In genomic region chr17:55273579-55274370, GRCh38 we compare ENCODE assay signal across 13 cellular contexts. TPM values are rescaled to one million over a fixed set of nuclear protein-coding genes. Genes with fewer than 3 reads are reported as not detected.
DNase-seq lines count a peak whose midpoint lies in the region; ATAC-seq and TF ChIP-seq lines count a peak whose summit lies in the region.
"Had no signal": no experiment of that assay in that cellular context is flagged by ENCODE, and none has a peak within 500 bp of the region (broad histone marks: within the 10 kb centered on the region; RNA-seq: fewer than 3 reads in every experiment).

No MANE protein-coding gene starts in this region.

- no peaks in the 10 kb centered on the region for H3K9me3 Mint-ChIP-seq in activated T-helper 17 cell treated with anti-CD3 and anti-CD28 coated beads, Interleukin-2, amount 50 U/mL, for 72 hours
- H3K9me3 Mint-ChIP-seq in CD14-positive monocyte, result peaks cover 3 to 13% (median 11%) of the 10 kb centered on the region in 7 donors
- H3K9me3 Mint-ChIP-seq: activated CD4-positive, alpha-beta T cell treated with anti-CD3 and anti-CD28 coated beads, Interleukin-2, amount 10 ng/mL, durations not matched to agents 7 days and 5 days; dendritic cell treated with granulocyte-macrophage colony-stimulating factor and Interleukin-4, amounts not matched to agents 40 ng/mL and 50 ng/mL, for 4 days; natural killer cell treated with Interleukin-12 subunit alpha and Interleukin-12 subunit beta and Interleukin-15 and Interleukin-18, amount 100 ng/mL, for 72 hours had no signal

- peak overlapping the region; percentile 16 for H3K27ac Mint-ChIP-seq in activated T-helper 17 cell treated with anti-CD3 and anti-CD28 coated beads, Interleukin-2, amount 50 U/mL, for 72 hours
- H3K27ac Mint-ChIP-seq in CD14-positive monocyte, result no peak overlapping the region
- H3K27ac Mint-ChIP-seq: activated CD4-positive, alpha-beta T cell treated with anti-CD3 and anti-CD28 coated beads, Interleukin-2, amount 10 ng/mL, durations not matched to agents 7 days and 5 days; dendritic cell treated with granulocyte-macrophage colony-stimulating factor and Interleukin-4, amounts not matched to agents 40 ng/mL and 50 ng/mL, for 4 days; natural killer cell treated with Interleukin-12 subunit alpha and Interleukin-12 subunit beta and Interleukin-15 and Interleukin-18, amount 100 ng/mL, for 72 hours had no signal

- TF ChIP-seq CTCF in CD14-positive monocyte (IDR thresholded peaks at IDR 0.05), result no peak

- DNase-seq in Caki2 (ENCODE audit: low read depth) (peak; percentile 14), Right ventricle myocardium superior (peak; percentile 85), posterior cingulate gyrus (peak; percentile 50 to 94 (median 72)), CD14-positive monocyte (ENCODE audit: low spot score) (no peak), retina (no peak)
- DNase-seq in activated CD4-positive, alpha-beta T cell treated with anti-CD3 and anti-CD28 coated beads, Interleukin-2, amount 50 U/mL, for 1 hour, result no peak
- DNase-seq in activated CD4-positive, alpha-beta T cell treated with anti-CD3 and anti-CD28 coated beads, Interleukin-2, amount 50 U/mL, for 4 hours, result no peak
- DNase-seq: activated CD4-positive, alpha-beta T cell treated with anti-CD3 and anti-CD28 coated beads, Interleukin-2, amount 10 ng/mL, durations not matched to agents 7 days and 5 days; NCI-H526; stimulated activated naive CD4-positive, alpha-beta T cell had no signal

- H3K36me3 Mint-ChIP-seq in activated T-helper 17 cell treated with anti-CD3 and anti-CD28 coated beads, Interleukin-2, amount 50 U/mL, for 72 hours (ENCODE audit: low read depth), result peaks cover 5% of the 10 kb centered on the region
- no peaks in the 10 kb centered on the region for H3K36me3 Mint-ChIP-seq in CD14-positive monocyte
- H3K36me3 Mint-ChIP-seq: natural killer cell treated with Interleukin-12 subunit alpha and Interleukin-12 subunit beta and Interleukin-15 and Interleukin-18, amount 100 ng/mL, for 72 hours had no signal

- peaks cover 35% of the 10 kb centered on the region for H3K4me1 Mint-ChIP-seq in activated T-helper 17 cell treated with anti-CD3 and anti-CD28 coated beads, Interleukin-2, amount 50 U/mL, for 72 hours
- peaks cover 2% of the 10 kb centered on the region for H3K4me1 Mint-ChIP-seq in CD14-positive monocyte

- no peak overlapping the region for H3K4me3 Mint-ChIP-seq in activated T-helper 17 cell treated with anti-CD3 and anti-CD28 coated beads, Interleukin-2, amount 50 U/mL, for 72 hours
- peak overlapping the region in 1 of 2 donors; percentile 5 for H3K4me3 Mint-ChIP-seq in CD14-positive monocyte
- H3K4me3 Mint-ChIP-seq: activated CD4-positive, alpha-beta T cell treated with anti-CD3 and anti-CD28 coated beads, Interleukin-2, amount 10 ng/mL, durations not matched to agents 7 days and 5 days; dendritic cell treated with granulocyte-macrophage colony-stimulating factor and Interleukin-4, amounts not matched to agents 40 ng/mL and 50 ng/mL, for 4 days; natural killer cell treated with Interleukin-12 subunit alpha and Interleukin-12 subunit beta and Interleukin-15 and Interleukin-18, amount 100 ng/mL, for 72 hours had no signal

- in situ Hi-C loops in Caki2 (cut with HindIII; ENCODE audit: low pct_unique_long_range_greater_than_20kb, low sequenced_read_pairs), result no loop called here

- no peak for ATAC-seq in activated T-helper 17 cell treated with anti-CD3 and anti-CD28 coated beads, Interleukin-2, amount 50 U/mL, for 72 hours (replicated peaks)
- ATAC-seq in Right ventricle myocardium superior (ENCODE audit: poor library complexity), result peak; percentile 82
- ATAC-seq: natural killer cell treated with Interleukin-12 subunit alpha and Interleukin-12 subunit beta and Interleukin-15 and Interleukin-18, amount 100 ng/mL, for 72 hours had no signal

- intact Hi-C loops in Right ventricle myocardium superior (cut with DNase I), result no loop called here
- intact Hi-C loops in posterior cingulate gyrus (cut with DNase I), result no loop called here
- intact Hi-C loops in CD14-positive monocyte (cut with micrococcal nuclease), result no loop called here

- no peaks in the 10 kb centered on the region for H3K27me3 Mint-ChIP-seq in activated T-helper 17 cell treated with anti-CD3 and anti-CD28 coated beads, Interleukin-2, amount 50 U/mL, for 72 hours
- peaks cover 30 to 53% (median 38%) of the 10 kb centered on the region in 3 donors for H3K27me3 Mint-ChIP-seq in CD14-positive monocyte (ENCODE audit: low read depth in 3 of 3)

RNA-seq across cellular contexts. Expression of gene HLF, which starts 9.0 kb away (rescaled TPM):
- total RNA-seq in Caki2 (2014; rRNA removed; shearing (Covaris generic); ENCODE audit: low replicate concordance), result 4.1 and 6.0 TPM in 2 replicates
- total RNA-seq in activated T-helper 17 cell treated with anti-CD3 and anti-CD28 coated beads, Interleukin-2, amount 50 U/mL, for 72 hours, result 10 to 100 TPM; 21.7 to 46.3 TPM
- 31.6 TPM for total RNA-seq in Right ventricle myocardium superior
- not detected for polyA plus RNA-seq in CD14-positive monocyte

Comparison
In these comparisons a context has a peak if more than half of its experiments do, and no peak if none do; other contexts are left out.
1. DNase-seq: peak in Caki2 (single experiment), Right ventricle myocardium superior (single experiment) and posterior cingulate gyrus (10 of 10); none in CD14-positive monocyte (single experiment), activated CD4-positive, alpha-beta T cell treated with anti-CD3 and anti-CD28 coated beads, Interleukin-2, amount 50 U/mL, for 1 hour (single experiment), retina (single experiment) and activated CD4-positive, alpha-beta T cell treated with anti-CD3 and anti-CD28 coated beads, Interleukin-2, amount 50 U/mL, for 4 hours (0 of 2).